ENCODE assay signal across 23 cellular contexts in the genomic region with DNA sequence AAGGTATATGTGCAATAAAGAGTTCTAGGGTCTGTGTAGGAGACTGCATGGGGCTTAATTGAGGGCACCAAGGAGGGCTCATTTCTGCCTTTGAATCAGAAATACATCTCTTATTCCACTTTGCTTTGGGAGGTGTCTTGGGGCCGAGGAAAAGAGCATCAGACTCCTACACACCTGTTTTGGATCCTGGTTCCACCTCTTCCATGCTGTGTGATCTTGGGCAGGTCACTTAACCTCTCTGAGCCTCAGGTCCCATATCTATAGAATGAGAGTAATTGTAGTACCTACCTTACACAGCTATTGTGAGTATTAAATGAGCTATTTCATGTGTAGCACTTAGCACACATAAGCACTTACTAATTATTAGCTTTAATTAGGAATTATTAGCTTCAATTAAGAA.
"Had no signal": no experiment of that assay in that cellular context is flagged by ENCODE, and none has a peak within 500 bp of the region (broad histone marks: within the 10 kb centered on the region; RNA-seq: fewer than 3 reads in every experiment).

No MANE protein-coding gene starts in this region.

- DNase-seq: activated CD4-positive, alpha-beta T cell treated with anti-CD3 and anti-CD28 coated beads, Interleukin-2, amount 10 ng/mL, durations not matched to agents 24 days and 14 days; activated CD8-positive, alpha-beta memory T cell treated with anti-CD3 and anti-CD28 coated beads, Interleukin-2, amount 10 ng/mL, durations not matched to agents 7 days and 5 days; activated CD8-positive, alpha-beta T cell treated with anti-CD3 and anti-CD28 coated beads for 36 hours; activated effector memory CD4-positive, alpha-beta T cell treated with anti-CD3 and anti-CD28 coated beads, Interleukin-2, amount 50 U/mL, for 16 hours; activated naive CD4-positive, alpha-beta T cell treated with anti-CD3 and anti-CD28 coated beads, Interleukin-2, amount 10 ng/mL, durations not matched to agents 7 days and 5 days; activated T-cell treated with anti-CD3 and anti-CD28 coated beads for 4 hours; amygdala; cerebellar nuclear complex; cortex of kidney; erythroblast; foreskin keratinocyte; hippocampal formation; kidney glomerular epithelial cell; left lung; mammary epithelial cell; nephron progenitor cell; stimulated activated CD4-positive, alpha-beta T cell treated with anti-CD3 and anti-CD28 coated beads, Interleukin-2, amount 100 ng/mL, for 48 hours; stimulated activated CD8-positive, alpha-beta memory T cell treated with anti-CD3 and anti-CD28 coated beads, Interleukin-4, amount 100 ng/mL, for 48 hours; stimulated activated naive B cell treated with anti-CD40 and anti-IgM and Interleukin-4, amounts not matched to agents 10 μg/mL and 1 μg/mL and 100 μg/mL, for 72 hours; testis; upper lobe of left lung had no signal

- H3K27ac Mint-ChIP-seq: activated CD4-positive, alpha-beta T cell treated with anti-CD3 and anti-CD28 coated beads, Interleukin-2, amount 10 ng/mL, durations not matched to agents 24 days and 14 days; activated CD8-positive, alpha-beta memory T cell treated with anti-CD3 and anti-CD28 coated beads, Interleukin-2, amount 10 ng/mL, durations not matched to agents 7 days and 5 days; activated CD8-positive, alpha-beta T cell treated with anti-CD3 and anti-CD28 coated beads for 36 hours; activated naive CD4-positive, alpha-beta T cell treated with anti-CD3 and anti-CD28 coated beads, Interleukin-2, amount 10 ng/mL, durations not matched to agents 7 days and 5 days; nephron progenitor cell; stimulated activated naive B cell treated with anti-CD40 and anti-IgM and Interleukin-4, amounts not matched to agents 10 μg/mL and 1 μg/mL and 100 μg/mL, for 72 hours had no signal

- H3K4me3 ChIP-seq: left lung, testis, upper lobe of left lung had no signal

- H3K36me3 Mint-ChIP-seq: activated CD8-positive, alpha-beta memory T cell treated with anti-CD3 and anti-CD28 coated beads, Interleukin-2, amount 10 ng/mL, durations not matched to agents 7 days and 5 days; activated naive CD4-positive, alpha-beta T cell treated with anti-CD3 and anti-CD28 coated beads, Interleukin-2, amount 10 ng/mL, durations not matched to agents 7 days and 5 days; stimulated activated naive B cell treated with anti-CD40 and anti-IgM and Interleukin-4, amounts not matched to agents 10 μg/mL and 1 μg/mL and 100 μg/mL, for 72 hours had no signal

- H3K36me3 ChIP-seq: left lung, upper lobe of left lung had no signal

- ATAC-seq: activated CD4-positive, CD25-positive, alpha-beta regulatory T cell treated with anti-CD3 and anti-CD28 coated beads, Interleukin-2, amount 50 U/mL, for 24 hours; activated CD8-positive, alpha-beta memory T cell treated with anti-CD3 and anti-CD28 coated beads, Interleukin-2, amount 10 ng/mL, durations not matched to agents 7 days and 5 days; activated CD8-positive, alpha-beta T cell treated with anti-CD3 and anti-CD28 coated beads for 36 hours; foreskin keratinocyte; stimulated activated naive B cell treated with anti-CD40 and anti-IgM and Interleukin-4, amounts not matched to agents 10 μg/mL and 1 μg/mL and 100 μg/mL, for 72 hours had no signal

- H3K4me1 Mint-ChIP-seq: activated CD8-positive, alpha-beta memory T cell treated with anti-CD3 and anti-CD28 coated beads, Interleukin-2, amount 10 ng/mL, durations not matched to agents 7 days and 5 days; activated naive CD4-positive, alpha-beta T cell treated with anti-CD3 and anti-CD28 coated beads, Interleukin-2, amount 10 ng/mL, durations not matched to agents 7 days and 5 days; stimulated activated naive B cell treated with anti-CD40 and anti-IgM and Interleukin-4, amounts not matched to agents 10 μg/mL and 1 μg/mL and 100 μg/mL, for 72 hours had no signal

- H3K4me3 Mint-ChIP-seq: activated CD4-positive, alpha-beta T cell treated with anti-CD3 and anti-CD28 coated beads, Interleukin-2, amount 10 ng/mL, durations not matched to agents 24 days and 14 days; activated CD8-positive, alpha-beta memory T cell treated with anti-CD3 and anti-CD28 coated beads, Interleukin-2, amount 10 ng/mL, durations not matched to agents 7 days and 5 days; activated CD8-positive, alpha-beta T cell treated with anti-CD3 and anti-CD28 coated beads for 36 hours; activated naive CD4-positive, alpha-beta T cell treated with anti-CD3 and anti-CD28 coated beads, Interleukin-2, amount 10 ng/mL, durations not matched to agents 7 days and 5 days; nephron progenitor cell; stimulated activated naive B cell treated with anti-CD40 and anti-IgM and Interleukin-4, amounts not matched to agents 10 μg/mL and 1 μg/mL and 100 μg/mL, for 72 hours had no signal

- H3K4me1 ChIP-seq: testis had no signal

- H3K27me3 ChIP-seq: foreskin keratinocyte, left lung, testis, upper lobe of left lung had no signal

- H3K9me3 ChIP-seq: left lung, testis, upper lobe of left lung had no signal

- H3K9me3 Mint-ChIP-seq: activated CD4-positive, alpha-beta T cell treated with anti-CD3 and anti-CD28 coated beads, Interleukin-2, amount 10 ng/mL, durations not matched to agents 24 days and 14 days; activated CD8-positive, alpha-beta T cell treated with anti-CD3 and anti-CD28 coated beads for 36 hours; activated naive CD4-positive, alpha-beta T cell treated with anti-CD3 and anti-CD28 coated beads, Interleukin-2, amount 10 ng/mL, durations not matched to agents 7 days and 5 days; stimulated activated naive B cell treated with anti-CD40 and anti-IgM and Interleukin-4, amounts not matched to agents 10 μg/mL and 1 μg/mL and 100 μg/mL, for 72 hours had no signal

- H3K27ac ChIP-seq: foreskin keratinocyte, left lung, testis, upper lobe of left lung, VCaP had no signal
